In the genomic region with DNA sequence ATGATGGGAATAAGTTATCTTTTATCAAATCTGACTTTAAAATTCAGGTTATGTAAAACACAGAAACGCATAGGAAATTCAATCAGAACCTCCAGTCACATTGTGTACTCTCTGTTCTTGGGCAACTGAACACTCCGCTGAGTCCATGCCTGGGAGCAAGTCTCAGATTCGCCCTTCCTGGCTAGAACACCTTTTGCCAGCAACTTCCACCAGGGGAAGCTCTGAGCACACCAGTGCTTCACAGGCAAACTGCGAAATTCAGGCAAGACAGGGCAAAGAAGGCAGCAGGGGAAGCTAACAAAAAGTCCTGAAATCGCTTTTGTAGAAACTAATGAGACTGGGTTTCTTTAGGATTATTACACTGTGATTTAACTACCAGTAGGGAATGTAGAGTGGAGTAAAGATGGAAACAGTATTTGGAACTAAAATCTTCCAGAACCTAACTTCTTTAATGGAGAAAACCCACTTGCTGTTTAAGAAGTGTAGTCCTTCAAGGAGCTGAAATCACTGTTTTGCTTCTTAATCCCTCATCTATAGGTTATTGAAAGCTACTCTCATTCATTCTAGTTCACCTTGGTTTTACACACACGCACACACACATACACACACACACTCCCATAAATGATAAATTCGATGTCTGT, we compare ENCODE assay signal across 8 cellular contexts.
DNase-seq lines count a peak whose midpoint lies in the region; ATAC-seq lines count a peak whose summit lies in the region.

No MANE protein-coding gene starts in this region.

- no peak for ATAC-seq in GM19397 (IDR thresholded peaks at IDR 0.05; ENCODE audit: unreplicated experiment)

- DNase-seq in DMS53 treated with DMSO at 0.1 percent for 48 hours (lab: John Stamatoyannopoulos, UW; ENCODE audit: unreplicated experiment): peak; percentile 49
- DNase-seq in H4 (ENCODE audit: low spot score): peak; percentile 74
- peak; percentile 36 for DNase-seq in NCI-H226
- DNase-seq in T47D (ENCODE audit: low read depth in 1 of 2, low spot score in 1 of 2): peak; percentile 26 to 69
- peak; percentile 73 for DNase-seq in midbrain (lab: John Stamatoyannopoulos, UW)
- DNase-seq in amniotic stem cell (lab: John Stamatoyannopoulos, UW): no peak
- DNase-seq in NCI-H1436 (lab: John Stamatoyannopoulos, UW): no peak

- in situ Hi-C loops in T47D (cut with HindIII; ENCODE audit: low pct_unique_long_range_greater_than_20kb, low sequenced_read_pairs): no loop called here

Comparison
In these comparisons a context has a peak if more than half of its experiments do, and no peak if none do; other contexts are left out.
1. DNase-seq: peak in DMS53 treated with DMSO at 0.1 percent for 48 hours (single experiment), H4 (single experiment), NCI-H226 (single experiment), T47D (2 of 2) and midbrain (single experiment); none in amniotic stem cell (single experiment) and NCI-H1436 (single experiment).